In genomic region chr11:111720801-111721494, GRCh38 we compare ENCODE assay signal across 19 cellular contexts. TPM values are rescaled to one million over a fixed set of nuclear protein-coding genes. Genes with fewer than 3 reads are reported as not detected.
DNase-seq lines count a peak whose midpoint lies in the region; ATAC-seq, FAIRE-seq and TF ChIP-seq lines count a peak whose summit lies in the region.
"Had no signal": no experiment of that assay in that cellular context is flagged by ENCODE, and none has a peak within 500 bp of the region (broad histone marks: within the 10 kb centered on the region; RNA-seq: fewer than 3 reads in every experiment).

No MANE protein-coding gene starts in this region.

- H3K4me3 ChIP-seq in K562 (no peak overlapping the region), HepG2 (replicated peaks in 1 of 3; ENCODE audit: insufficient read depth in 1 of 3, low read depth in 2 of 3, low read length in 3 of 3) (no peak overlapping the region), esophagus muscularis mucosa (no peak overlapping the region)

- 0 out of 2 replicates have a peak, but pooled peaks cover 3% of the 10 kb centered on the region for H4K20me1 ChIP-seq in K562 (replicated peaks; ENCODE audit: control insufficient read depth, insufficient read depth, low read length)
- H4K20me1 ChIP-seq in HepG2 (ENCODE audit: insufficient read depth, low read length) = no peaks in the 10 kb centered on the region

- no peak for TF ChIP-seq CTCF in K562 (IDR thresholded peaks at IDR 0.05 in 2 of 3, conservative IDR thresholded peaks at IDR 0.05 in 1 of 3; ENCODE audit: insufficient read depth in 2 of 3, low read depth in 1 of 3, low read length in 3 of 3)
- TF ChIP-seq CTCF in HepG2 (CRISPR knock-in tag; IDR thresholded peaks at IDR 0.05) = 0 out of 2 replicates have a peak, but pooled peaks have one; percentile 10
- no peak for TF ChIP-seq CTCF in esophagus muscularis mucosa (IDR thresholded peaks at IDR 0.05)

- H3K27me3 ChIP-seq in K562 (ENCODE audit: control insufficient read depth in 2 of 2, insufficient read depth in 2 of 2, low read length in 2 of 2) (no peaks in the 10 kb centered on the region), HepG2 (ENCODE audit: control insufficient read depth in 1 of 2, insufficient read depth in 2 of 2, low read length in 2 of 2) (no peaks in the 10 kb centered on the region), esophagus muscularis mucosa (no peaks in the 10 kb centered on the region)

- H3K36me3 Mint-ChIP-seq in activated T-cell treated with anti-CD3 and anti-CD28 coated beads, Interleukin-2, amount 50 U/mL, for 24 hours (ENCODE audit: low read depth) = peaks cover 89% of the 10 kb centered on the region
- H3K36me3 Mint-ChIP-seq in stimulated activated memory B cell treated with anti-CD40 and anti-IgM and Interleukin-4, amounts not matched to agents 10 μg/mL and 1 μg/mL and 100 μg/mL, for 72 hours = peaks cover 67% of the 10 kb centered on the region

- H3K36me3 ChIP-seq in K562 (ENCODE audit: control insufficient read depth, insufficient read depth, low read length) (peaks cover 70% of the 10 kb centered on the region; the same call in 2 of the 3 replicates), HepG2 (replicated peaks in 1 of 2; ENCODE audit: control insufficient read depth in 1 of 2, insufficient read depth in 2 of 2, low read length in 2 of 2) (peaks cover 36 to 75% of the 10 kb centered on the region in 2 experiments), esophagus muscularis mucosa (peaks cover 47 to 85% (median 61%) of the 10 kb centered on the region in 4 donors)

- no peak for DNase-seq in activated T-cell treated with anti-CD3 and anti-CD28 coated beads, Interleukin-2, amount 50 U/mL, for 24 hours
- DNase-seq in activated T-cell treated with anti-CD3 and anti-CD28 coated beads for 4 hours (no peak), K562 (ENCODE audit: extremely low read depth in 1 of 4, low spot score in 3 of 4) (no peak), HepG2 (ENCODE audit: low spot score) (no peak), HTR-8/SVneo (ENCODE audit: insufficient read length, low spot score) (no peak), esophagus muscularis mucosa (ENCODE audit: extremely low spot score) (no peak)
- DNase-seq: 8988T, DMS 273 treated with DMSO at 0.1 percent for 48 hours, DND-41, H7, HFFc6, NCI-H1092 treated with DMSO at 0.1 percent for 48 hours, NCI-H146, NCI-H2029 treated with DMSO at 0.1 percent for 48 hours, PC-3, RPMI8226 had no signal

- H3K4me1 ChIP-seq in K562 (replicated peaks in 1 of 2; ENCODE audit: control insufficient read depth in 2 of 2, insufficient read depth in 2 of 2, low read length in 2 of 2) (no peaks in the 10 kb centered on the region), HepG2 (ENCODE audit: insufficient read depth, low read length) (peaks cover 33% of the 10 kb centered on the region), esophagus muscularis mucosa (peaks cover 7 to 23% (median 17%) of the 10 kb centered on the region in 4 donors)

- H3K9ac ChIP-seq in K562 (ENCODE audit: insufficient read depth in 1 of 2, low read depth in 2 of 2, low read length in 2 of 2) (no peak overlapping the region), HepG2 (ENCODE audit: insufficient read depth, low read depth, low read length) (no peak overlapping the region)

- ATAC-seq in K562 (no peak), HepG2 (peak; percentile 52), HG03457 (IDR thresholded peaks at IDR 0.05; ENCODE audit: unreplicated experiment) (no peak)
- no peak for ATAC-seq in stimulated activated memory B cell treated with anti-CD40 and anti-IgM and Interleukin-4, amounts not matched to agents 10 μg/mL and 1 μg/mL and 100 μg/mL, for 72 hours
- ATAC-seq: PC-3 had no signal

- FAIRE-seq in K562 (lab: Jason Lieb, UNC) (peak; percentile 11), HepG2 (lab: Jason Lieb, UNC) (no peak), HTR-8/SVneo (lab: Jason Lieb, UNC) (no peak)

- H3K4me1 Mint-ChIP-seq in activated T-cell treated with anti-CD3 and anti-CD28 coated beads, Interleukin-2, amount 50 U/mL, for 24 hours (ENCODE audit: low read depth) = no peaks in the 10 kb centered on the region
- peaks cover 4% of the 10 kb centered on the region for H3K4me1 Mint-ChIP-seq in stimulated activated memory B cell treated with anti-CD40 and anti-IgM and Interleukin-4, amounts not matched to agents 10 μg/mL and 1 μg/mL and 100 μg/mL, for 72 hours

- H3K9me1 ChIP-seq in K562 (ENCODE audit: control insufficient read depth, insufficient read depth, low read length) = no peaks in the 10 kb centered on the region

- H3K9me3 ChIP-seq in K562 (replicated peaks; ENCODE audit: control insufficient read depth, insufficient read depth, low read depth, low read length) = no peaks in the 10 kb centered on the region
- no peaks in the 10 kb centered on the region for H3K9me3 ChIP-seq in HepG2 (ENCODE audit: low read length)
- no peaks in the 10 kb centered on the region for H3K9me3 ChIP-seq in esophagus muscularis mucosa

- BruUV-seq in K562 (replicated peaks; lab: Mats Ljungman, UMichigan) = no TSS peak
- no TSS peak for BruUV-seq in HepG2 (replicated peaks; lab: Mats Ljungman, UMichigan)

- no peak overlapping the region for H3K4me2 ChIP-seq in K562 (ENCODE audit: insufficient read depth, low read length)
- H3K4me2 ChIP-seq in HepG2 (ENCODE audit: low read depth, low read length) = no peak overlapping the region

- in situ Hi-C loops in K562 (cut with MboI) = no loop called here
- in situ Hi-C loops in HepG2 (cut with HindIII; ENCODE audit: extremely low pct_ligation_motif_present, low pct_unique_long_range_greater_than_20kb) = no loop called here

- no peaks in the 10 kb centered on the region for H3K27me3 Mint-ChIP-seq in activated T-cell treated with anti-CD3 and anti-CD28 coated beads, Interleukin-2, amount 50 U/mL, for 24 hours
- H3K27me3 Mint-ChIP-seq in stimulated activated memory B cell treated with anti-CD40 and anti-IgM and Interleukin-4, amounts not matched to agents 10 μg/mL and 1 μg/mL and 100 μg/mL, for 72 hours = no peaks in the 10 kb centered on the region
- H3K27me3 Mint-ChIP-seq: B cell had no signal

- POLR2A ChIA-PET in K562 (lab: Yijun Ruan, JAX) = interaction anchor here (1.1 kb wide), 1 partner anchor 8 kb away, joined by 3 read pairs; no protein-coding TSS in a partner anchor
- POLR2A ChIA-PET in HepG2 (lab: Yijun Ruan, JAX) = no interaction called here

- intact Hi-C loops in K562 (cut with micrococcal nuclease) (no loop called here), HepG2 (cut with micrococcal nuclease; ENCODE audit: unreplicated experiment) (no loop called here), esophagus muscularis mucosa (cut with DNase I) (no loop called here)

- 92% methylated on average over 7 of the region's 7 CpGs for WGBS in K562 (ENCODE audit: insufficient coverage, low coverage, missing lambda C conversion rate)
- 79% methylated on average over 7 of the region's 7 CpGs for WGBS in HepG2 (ENCODE audit: low lambda C conversion rate)
- 87% methylated on average over 7 of the region's 7 CpGs for WGBS in esophagus muscularis mucosa

- H3K27ac Mint-ChIP-seq in activated T-cell treated with anti-CD3 and anti-CD28 coated beads, Interleukin-2, amount 50 U/mL, for 24 hours = peak overlapping the region; percentile 52
- H3K27ac Mint-ChIP-seq in stimulated activated memory B cell treated with anti-CD40 and anti-IgM and Interleukin-4, amounts not matched to agents 10 μg/mL and 1 μg/mL and 100 μg/mL, for 72 hours = peak overlapping the region; percentile 44
- H3K27ac Mint-ChIP-seq: B cell, HFFc6 had no signal

- TF ChIP-seq RAD21 in K562 (CRISPR knock-in tag; conservative IDR thresholded peaks at IDR 0.05 in 1 of 2, IDR thresholded peaks at IDR 0.05 in 1 of 2) (no peak), HepG2 (CRISPR knock-in tag; IDR thresholded peaks at IDR 0.05) (no peak)

- CTCF ChIA-PET in K562 (lab: Yijun Ruan, JAX; ENCODE audit: low intra/inter-chr PET ratio) = no interaction called here
- CTCF ChIA-PET in HepG2 (lab: Yijun Ruan, JAX; ENCODE audit: low intra/inter-chr PET ratio, low total read pairs) = no interaction called here

- no peak for TF ChIP-seq POLR2A in K562 (conservative IDR thresholded peaks at IDR 0.05)
- TF ChIP-seq POLR2A in HepG2 (IDR thresholded peaks at IDR 0.05; ENCODE audit: insufficient read depth in 1 of 2, low read depth in 2 of 2, low read length in 2 of 2) = no peak
- no peak for TF ChIP-seq POLR2A in esophagus muscularis mucosa (IDR thresholded peaks at IDR 0.05; ENCODE audit: low read depth)

- no peak overlapping the region for H2AFZ ChIP-seq in K562 (ENCODE audit: low read depth, low read length)
- no peak overlapping the region for H2AFZ ChIP-seq in HepG2 (ENCODE audit: low read length)

- H3K79me2 ChIP-seq in K562 (ENCODE audit: control insufficient read depth, insufficient read depth, low read length) (no peaks in the 10 kb centered on the region), HepG2 (ENCODE audit: insufficient read depth, low read length) (no peaks in the 10 kb centered on the region)

- no peaks in the 10 kb centered on the region for H3K9me3 Mint-ChIP-seq in activated T-cell treated with anti-CD3 and anti-CD28 coated beads, Interleukin-2, amount 50 U/mL, for 24 hours
- H3K9me3 Mint-ChIP-seq in stimulated activated memory B cell treated with anti-CD40 and anti-IgM and Interleukin-4, amounts not matched to agents 10 μg/mL and 1 μg/mL and 100 μg/mL, for 72 hours = no peaks in the 10 kb centered on the region
- H3K9me3 Mint-ChIP-seq: HFFc6 had no signal

- H3K4me3 Mint-ChIP-seq in activated T-cell treated with anti-CD3 and anti-CD28 coated beads, Interleukin-2, amount 50 U/mL, for 24 hours = no peak overlapping the region
- no peak overlapping the region for H3K4me3 Mint-ChIP-seq in stimulated activated memory B cell treated with anti-CD40 and anti-IgM and Interleukin-4, amounts not matched to agents 10 μg/mL and 1 μg/mL and 100 μg/mL, for 72 hours
- H3K4me3 Mint-ChIP-seq: B cell, HFFc6 had no signal

- H3K27ac ChIP-seq in K562 (ENCODE audit: extremely low read depth, low read depth, low read length) (no peak overlapping the region), HepG2 (ENCODE audit: extremely low read length, insufficient read depth, low read length) (peak overlapping the region; percentile 1), esophagus muscularis mucosa (replicated peaks in 1 of 4) (no peak overlapping the region)

- TF ChIP-seq EP300 in K562 (IDR thresholded peaks at IDR 0.05; ENCODE audit: low read length) (no peak), HepG2 (IDR thresholded peaks at IDR 0.05; ENCODE audit: low read depth in 2 of 2, low read length in 2 of 2) (no peak), HepG2 (CRISPR knock-in tag; IDR thresholded peaks at IDR 0.05; ENCODE audit: borderline replicate concordance) (no peak), esophagus muscularis mucosa (IDR thresholded peaks at IDR 0.05) (no peak)

RNA-seq across cellular contexts. Expression of gene PPP2R1B, which starts 45.2 kb away (rescaled TPM):
- 46.5 and 64.1 TPM in 2 replicates for total RNA-seq in K562 (2011; cell fraction: chromatin; rRNA removed; ENCODE audit: low replicate concordance)
- 22.1 and 22.3 TPM in 2 replicates for total RNA-seq in K562 (2011; cell fraction: nucleolus; rRNA removed)
- total RNA-seq in K562 (2011; cell fraction: nucleoplasm; rRNA removed) = 33.6 and 43.7 TPM in 2 replicates
- 24.6 and 32.1 TPM in 2 replicates for total RNA-seq in K562 (2014; rRNA removed)
- 39.8 and 46.0 TPM in 2 replicates for total RNA-seq in K562 (2014; rRNA removed; fragmentation: Illumina TruSeq; extraction: Trizol)
- total RNA-seq in K562 (2015; rRNA removed; fragmentation: Illumina TruSeq; extraction: Trizol) = 25.1 and 30.4 TPM in 2 replicates
- 57.3 and 57.4 TPM in 2 replicates for total RNA-seq in K562 (2021)
- 33.4 and 48.4 TPM in 2 replicates for polyA plus RNA-seq in K562 (2011; rRNA removed)
- 23.5 and 28.5 TPM in 2 replicates for polyA plus RNA-seq in K562 (2011; cell fraction: cytosol; rRNA removed)
- 21.3 and 22.6 TPM in 2 replicates for polyA plus RNA-seq in K562 (2011; cell fraction: nucleus; rRNA removed)
- polyA plus RNA-seq in K562 (2012) = 16.8 and 30.6 TPM in 2 replicates
- 36.4 and 39.4 TPM in 2 replicates for polyA plus RNA-seq in K562 (2014; fragmentation: Illumina TruSeq; extraction: Trizol)
- 10 to 100 TPM; 50.9 to 68.5 TPM for polyA plus RNA-seq in K562 (2014; fragmentation: Nextera tagmentation; extraction: Ambion mirVana)
- 24.7 and 31.5 TPM in 2 replicates for polyA plus RNA-seq in K562 (2014; rRNA removed)
- 84.3 and 113 TPM in 2 replicates for polyA minus RNA-seq in K562 (2011; rRNA and poly(A)+ RNA removed)
- 32.5 and 47.0 TPM in 2 replicates for polyA minus RNA-seq in K562 (2011; cell fraction: cytosol; rRNA and poly(A)+ RNA removed)
- 19.3 and 31.8 TPM in 2 replicates for polyA minus RNA-seq in K562 (2011; cell fraction: nucleus; rRNA and poly(A)+ RNA removed)
- 56.8 and 93.9 TPM in 2 replicates for total RNA-seq in HepG2 (2016; rRNA removed; fragmentation: Illumina TruSeq; extraction: Trizol)
- total RNA-seq in HepG2 (2016; cell fraction: cytosol; rRNA removed; fragmentation: Illumina TruSeq; extraction: Trizol; ENCODE audit: low read depth) = 9.8 and 10.6 TPM in 2 replicates
- total RNA-seq in HepG2 (2016; cell fraction: insoluble cytoplasmic fraction; rRNA removed; fragmentation: Illumina TruSeq; extraction: Trizol) = 54.4 and 91.0 TPM in 2 replicates
- 14.0 and 18.1 TPM in 2 replicates for total RNA-seq in HepG2 (2016; cell fraction: membrane; rRNA removed; fragmentation: Illumina TruSeq; extraction: Trizol)
- total RNA-seq in HepG2 (2016; cell fraction: nucleus; rRNA removed; fragmentation: Illumina TruSeq; extraction: Trizol) = 40.7 and 41.0 TPM in 2 replicates
- polyA plus RNA-seq in HepG2 (2011; rRNA removed) = 20.9 and 22.1 TPM in 2 replicates
- polyA plus RNA-seq in HepG2 (2011; cell fraction: cytosol; rRNA removed) = 13.4 and 16.6 TPM in 2 replicates
- 34.8 and 48.7 TPM in 2 replicates for polyA plus RNA-seq in HepG2 (2011; cell fraction: nucleus; rRNA removed)
- polyA plus RNA-seq in HepG2 (2012) = 17.9 and 20.4 TPM in 2 replicates
- 1.4 and 2.1 TPM in 2 replicates for polyA plus RNA-seq in HepG2 (2016; cell fraction: cytosol; fragmentation: Illumina TruSeq; extraction: Trizol; ENCODE audit: low read depth)
- 48.5 and 52.1 TPM in 2 replicates for polyA plus RNA-seq in HepG2 (2016; cell fraction: insoluble cytoplasmic fraction; fragmentation: Illumina TruSeq; extraction: Trizol; ENCODE audit: low read depth)
- 4.7 and 5.1 TPM in 2 replicates for polyA plus RNA-seq in HepG2 (2016; cell fraction: membrane; fragmentation: Illumina TruSeq; extraction: Trizol; ENCODE audit: low read depth)
- polyA plus RNA-seq in HepG2 (2016; cell fraction: nucleus; fragmentation: Illumina TruSeq; extraction: Trizol; ENCODE audit: insufficient read depth, low read depth) = 33.7 and 36.2 TPM in 2 replicates
- polyA minus RNA-seq in HepG2 (2011; rRNA and poly(A)+ RNA removed; ENCODE audit: low replicate concordance) = 41.9 and 53.6 TPM in 2 replicates
- polyA minus RNA-seq in HepG2 (2011; cell fraction: cytosol; rRNA and poly(A)+ RNA removed) = 24.9 and 26.4 TPM in 2 replicates
- polyA minus RNA-seq in HepG2 (2011; cell fraction: nucleus; rRNA and poly(A)+ RNA removed) = 62.1 and 67.5 TPM in 2 replicates
- 10 to 100 TPM in 2 of 4 donors, 1 to 10 TPM in 2; 9.6 to 12.8 (median 10.5) TPM for total RNA-seq in esophagus muscularis mucosa
